Comparison of ENCODE assay signal across 19 cellular contexts in the genomic region with DNA sequence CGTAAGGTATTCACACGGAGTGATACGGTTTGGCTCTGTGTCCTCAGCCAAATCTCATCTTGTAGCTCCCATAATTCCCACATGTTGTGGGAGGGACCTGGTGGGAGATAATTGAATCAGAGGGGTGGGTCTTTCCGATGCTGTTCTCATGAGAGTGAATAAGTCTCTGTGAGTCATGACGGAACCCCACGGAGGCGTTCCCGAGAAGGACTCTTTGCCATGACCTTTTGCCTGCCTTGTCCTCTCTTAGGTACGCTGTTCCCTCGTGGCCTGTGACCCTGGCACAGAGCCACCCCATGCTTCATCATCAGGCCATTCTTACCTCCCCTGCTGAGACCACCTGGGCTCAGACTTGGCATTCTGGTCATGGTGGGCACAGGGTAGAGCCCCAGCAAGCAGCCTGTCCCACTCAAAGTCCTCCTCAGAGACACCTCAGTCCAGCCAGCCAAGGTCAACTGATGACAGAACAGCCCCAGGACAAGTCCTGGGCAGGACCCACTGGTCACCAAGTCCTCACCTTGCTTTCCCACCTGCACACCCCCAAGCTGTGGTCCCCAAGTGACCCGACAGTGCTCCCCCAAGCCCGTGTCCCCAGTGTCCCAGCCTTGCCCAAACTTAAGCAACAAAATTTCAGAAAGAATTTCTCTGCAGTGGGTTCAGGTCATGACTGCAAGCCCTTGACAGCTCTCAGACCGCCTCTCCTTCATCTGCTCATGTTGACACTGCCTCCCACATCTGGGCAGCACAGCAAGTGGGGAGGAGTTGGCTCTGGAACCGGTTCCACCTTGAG.
"Had no signal": no experiment of that assay in that cellular context is flagged by ENCODE, and none has a peak within 500 bp of the region (broad histone marks: within the 10 kb centered on the region; RNA-seq: fewer than 3 reads in every experiment).

No MANE protein-coding gene starts in this region.

- H3K9me3 Mint-ChIP-seq: effector memory CD8-positive, alpha-beta T cell; naive thymus-derived CD8-positive, alpha-beta T cell; nephron progenitor cell; stimulated activated naive B cell treated with anti-CD40 and anti-IgM and Interleukin-4, amounts not matched to agents 10 μg/mL and 1 μg/mL and 100 μg/mL, for 72 hours; stimulated activated naive CD8-positive, alpha-beta T cell treated with anti-CD3 and anti-CD28 coated beads, Interleukin-15, Interleukin-2, amounts not matched to agents 100 ng/mL and 50 ng/mL, for 24 hours had no signal

- H3K36me3 Mint-ChIP-seq: naive thymus-derived CD8-positive, alpha-beta T cell; stimulated activated naive B cell treated with anti-CD40 and anti-IgM and Interleukin-4, amounts not matched to agents 10 μg/mL and 1 μg/mL and 100 μg/mL, for 72 hours had no signal

- H3K4me1 Mint-ChIP-seq: stimulated activated naive B cell treated with anti-CD40 and anti-IgM and Interleukin-4, amounts not matched to agents 10 μg/mL and 1 μg/mL and 100 μg/mL, for 72 hours had no signal

- H3K27ac Mint-ChIP-seq: effector memory CD8-positive, alpha-beta T cell; naive thymus-derived CD8-positive, alpha-beta T cell; nephron progenitor cell; stimulated activated naive B cell treated with anti-CD40 and anti-IgM and Interleukin-4, amounts not matched to agents 10 μg/mL and 1 μg/mL and 100 μg/mL, for 72 hours; stimulated activated naive CD8-positive, alpha-beta T cell treated with anti-CD3 and anti-CD28 coated beads, Interleukin-15, Interleukin-2, amounts not matched to agents 100 ng/mL and 50 ng/mL, for 24 hours had no signal

- FAIRE-seq: kidney had no signal

- H3K4me1 ChIP-seq: gastrocnemius medialis, prostate gland, right atrium auricular region, suprapubic skin, transverse colon, vagina had no signal

- H3K27me3 ChIP-seq: vagina had no signal

- H3K4me2 ChIP-seq: smooth muscle cell had no signal

- H3K27ac ChIP-seq: gastrocnemius medialis, prostate gland, right atrium auricular region, suprapubic skin, transverse colon, vagina had no signal

- DNase-seq: cortex of kidney; effector memory CD8-positive, alpha-beta T cell; gastrocnemius medialis; kidney; mesenchymal stem cell; naive thymus-derived CD8-positive, alpha-beta T cell; nephron progenitor cell; stimulated activated CD4-positive, alpha-beta T cell treated with anti-CD3 and anti-CD28 coated beads, Interleukin-2, amount 100 ng/mL, for 24 hours; stimulated activated CD4-positive, alpha-beta T cell treated with anti-CD3 and anti-CD28 coated beads, Interleukin-4, amount 100 ng/mL, for 24 hours; stimulated activated naive B cell treated with anti-CD40 and anti-IgM and Interleukin-4, amounts not matched to agents 10 μg/mL and 1 μg/mL and 100 μg/mL, for 72 hours; transverse colon had no signal

- H3K9me3 ChIP-seq: gastrocnemius medialis, prostate gland, right atrium auricular region, suprapubic skin, transverse colon, vagina had no signal

- ATAC-seq: effector memory CD8-positive, alpha-beta T cell; gastrocnemius medialis; left lobe of liver; naive thymus-derived CD8-positive, alpha-beta T cell; sciatic nerve; stimulated activated naive B cell treated with anti-CD40 and anti-IgM and Interleukin-4, amounts not matched to agents 10 μg/mL and 1 μg/mL and 100 μg/mL, for 72 hours had no signal

- H3K4me3 Mint-ChIP-seq: effector memory CD8-positive, alpha-beta T cell; naive thymus-derived CD8-positive, alpha-beta T cell; nephron progenitor cell; stimulated activated naive B cell treated with anti-CD40 and anti-IgM and Interleukin-4, amounts not matched to agents 10 μg/mL and 1 μg/mL and 100 μg/mL, for 72 hours; stimulated activated naive CD8-positive, alpha-beta T cell treated with anti-CD3 and anti-CD28 coated beads, Interleukin-15, Interleukin-2, amounts not matched to agents 100 ng/mL and 50 ng/mL, for 24 hours had no signal
